ENCODE assay signal across 8 cellular contexts in genomic region chr3:28348637-28349396, GRCh38. TPM values are rescaled to one million over a fixed set of nuclear protein-coding genes. Genes with fewer than 3 reads are reported as not detected.
DNase-seq lines count a peak whose midpoint lies in the region; ATAC-seq, FAIRE-seq and TF ChIP-seq lines count a peak whose summit lies in the region.

A gene with protein sequence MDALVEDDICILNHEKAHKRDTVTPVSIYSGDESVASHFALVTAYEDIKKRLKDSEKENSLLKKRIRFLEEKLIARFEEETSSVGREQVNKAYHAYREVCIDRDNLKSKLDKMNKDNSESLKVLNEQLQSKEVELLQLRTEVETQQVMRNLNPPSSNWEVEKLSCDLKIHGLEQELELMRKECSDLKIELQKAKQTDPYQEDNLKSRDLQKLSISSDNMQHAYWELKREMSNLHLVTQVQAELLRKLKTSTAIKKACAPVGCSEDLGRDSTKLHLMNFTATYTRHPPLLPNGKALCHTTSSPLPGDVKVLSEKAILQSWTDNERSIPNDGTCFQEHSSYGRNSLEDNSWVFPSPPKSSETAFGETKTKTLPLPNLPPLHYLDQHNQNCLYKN (minus strand): TSS chr3:28348824. CDS start chr3:28340617, 8,207 bp downstream.
A gene with protein sequence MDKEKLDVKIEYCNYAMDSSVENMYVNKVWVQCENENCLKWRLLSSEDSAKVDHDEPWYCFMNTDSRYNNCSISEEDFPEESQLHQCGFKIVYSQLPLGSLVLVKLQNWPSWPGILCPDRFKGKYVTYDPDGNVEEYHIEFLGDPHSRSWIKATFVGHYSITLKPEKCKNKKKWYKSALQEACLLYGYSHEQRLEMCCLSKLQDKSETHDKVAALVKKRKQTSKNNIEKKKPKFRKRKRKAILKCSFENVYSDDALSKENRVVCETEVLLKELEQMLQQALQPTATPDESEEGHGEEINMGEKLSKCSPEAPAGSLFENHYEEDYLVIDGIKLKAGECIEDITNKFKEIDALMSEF (plus strand): TSS chr3:28348721. CDS start chr3:28413069, 64,348 bp downstream.

- H3K9me3 ChIP-seq in AG04450 (ENCODE audit: control insufficient read depth, insufficient read depth, low read length) (no peaks in the 10 kb centered on the region), WERI-Rb-1 (ENCODE audit: severe bottlenecking) (no peaks in the 10 kb centered on the region)

- peaks cover 8% of the 10 kb centered on the region for H3K36me3 ChIP-seq in WERI-Rb-1
- no peaks in the 10 kb centered on the region for H3K36me3 ChIP-seq in bronchial epithelial cell (ENCODE audit: control insufficient read depth, insufficient read depth, low read length)

- TF ChIP-seq CTCF in AG04450 (IDR thresholded peaks at IDR 0.05; ENCODE audit: low read depth, low read length) (peak; percentile 36; the same call in 1 of the 2 replicates), WERI-Rb-1 (IDR thresholded peaks at IDR 0.05; ENCODE audit: low read depth, low read length) (peak; percentile 23; the same call in 1 of the 2 replicates), bronchial epithelial cell (IDR thresholded peaks at IDR 0.05; ENCODE audit: insufficient read depth, low read length, severe bottlenecking) (peak; percentile 26)

- H3K27ac ChIP-seq in AG04450 (ENCODE audit: low read depth, low read length), result peak within 1 kb of the TSS; percentile 99
- peak within 1 kb of the TSS; percentile 98 for H3K27ac ChIP-seq in WERI-Rb-1

- DNase-seq in AG04450 (ENCODE audit: low read depth, low spot score) (peak; percentile 90), NCI-H2196 (lab: John Stamatoyannopoulos, UW; ENCODE audit: unreplicated experiment) (peak; percentile 86), WERI-Rb-1 (peak; percentile 96), bronchial epithelial cell (ENCODE audit: low read depth) (peak; percentile 80), iPS-NIHi7 (ENCODE audit: extremely low spot score) (peak; percentile 84), smooth muscle cell of the brain vasculature (ENCODE audit: low read depth, low spot score) (peak; percentile 92)

- H3K4me3 ChIP-seq in AG04450 (ENCODE audit: low read depth, low read length) (peak within 1 kb of the TSS; percentile 84), WERI-Rb-1 (ENCODE audit: low read depth, low read length) (peak within 1 kb of the TSS; percentile 95), bronchial epithelial cell (ENCODE audit: low read depth, low read length) (peak within 1 kb of the TSS; percentile 90)

- FAIRE-seq in bronchial epithelial cell (lab: Jason Lieb, UNC), result no peak

- CTCF ChIA-PET in AG04450 (lab: Charles Lee), result interaction anchor here (1.3 to 2.2 kb wide), 3 partner anchors 14 to 637 kb away, joined by 5 to 8 read pairs (median 7); no protein-coding TSS in a partner anchor

- H3K27me3 ChIP-seq in AG04450 (ENCODE audit: control insufficient read depth, insufficient read depth, low read length), result no peaks in the 10 kb centered on the region
- H3K27me3 ChIP-seq in WERI-Rb-1 (ENCODE audit: insufficient read depth, low read depth, severe bottlenecking), result no peaks in the 10 kb centered on the region
- H3K27me3 ChIP-seq in bronchial epithelial cell (ENCODE audit: control insufficient read depth, insufficient read depth, low read length), result no peaks in the 10 kb centered on the region

- POLR2A ChIA-PET in AG04450 (lab: Yijun Ruan, JAX), result interaction anchor here (0.6 to 1.5 kb wide), 5 partner anchors 20 to 932 kb away, joined by 3 to 5 read pairs (median 3); partner anchors contain the start of genes RBMS3 and SLC4A7

- peak; percentile 71 for ATAC-seq in GM18870 (IDR thresholded peaks at IDR 0.05; ENCODE audit: unreplicated experiment)
- peak; percentile 89 for ATAC-seq in HG03135 (IDR thresholded peaks at IDR 0.05; ENCODE audit: unreplicated experiment)

RNA-seq across cellular contexts. Expression of the first gene that starts in this region (rescaled TPM):
- 119 and 164 TPM in 2 replicates for polyA plus RNA-seq in AG04450 (2011; rRNA removed)
- polyA minus RNA-seq in AG04450 (2011; rRNA and poly(A)+ RNA removed), result 37.5 and 79.5 TPM in 2 replicates
- 81.6 and 148 TPM in 2 replicates for total RNA-seq in bronchial epithelial cell

RNA-seq across cellular contexts. Expression of the second gene that starts in this region (rescaled TPM):
- 0.65 and 0.76 TPM in 2 replicates for polyA plus RNA-seq in AG04450 (2011; rRNA removed)
- 0.43 TPM in 1 of 2 replicates, not detected in the other for polyA minus RNA-seq in AG04450 (2011; rRNA and poly(A)+ RNA removed)
- total RNA-seq in bronchial epithelial cell, result 0.38 TPM in 1 of 2 replicates, not detected in the other

Comparison
In these comparisons a context has a peak if more than half of its experiments do, and no peak if none do; other contexts are left out.
1. Peak in every context shown above with its lines: DNase-seq, ATAC-seq, H3K4me3 ChIP-seq and H3K27ac ChIP-seq.